In the genomic region with DNA sequence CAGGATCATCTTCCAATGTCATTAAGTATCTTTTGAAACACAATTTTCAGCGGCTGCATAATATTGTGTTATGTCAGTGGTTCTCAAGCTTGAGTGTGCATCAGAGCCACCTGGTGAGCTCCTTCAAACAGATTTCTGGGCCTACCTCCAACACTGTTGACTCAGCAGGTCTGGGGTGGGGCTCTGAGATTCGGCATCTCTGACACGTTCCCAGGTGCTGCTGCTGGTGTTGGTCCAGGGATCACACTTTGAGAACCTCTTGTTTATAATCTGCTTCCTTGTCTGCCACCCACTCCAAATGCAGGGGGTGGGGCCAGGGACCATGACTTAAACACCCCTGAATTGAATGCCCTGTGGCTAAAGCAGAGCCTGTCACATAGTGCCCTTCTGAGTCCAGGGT, we compare ENCODE assay signal across 12 cellular contexts.
DNase-seq lines count a peak whose midpoint lies in the region; ATAC-seq and TF ChIP-seq lines count a peak whose summit lies in the region.
"Had no signal": no experiment of that assay in that cellular context is flagged by ENCODE, and none has a peak within 500 bp of the region (broad histone marks: within the 10 kb centered on the region; RNA-seq: fewer than 3 reads in every experiment).

No MANE protein-coding gene starts in this region.

- dilution Hi-C loops in mammary epithelial cell (cut with HindIII; ENCODE audit: low sequenced_read_pairs) = no loop called here

- H3K36me3 ChIP-seq in mammary epithelial cell (ENCODE audit: insufficient read depth, low read length) (no peaks in the 10 kb centered on the region), prostate gland (no peaks in the 10 kb centered on the region), tibial nerve (no peaks in the 10 kb centered on the region), esophagus muscularis mucosa (no peaks in the 10 kb centered on the region)
- H3K36me3 ChIP-seq: brain microvascular endothelial cell had no signal

- WGBS in mammary epithelial cell (ENCODE audit: low coverage, missing lambda C conversion rate) = 13% methylated on average over 3 of the region's 3 CpGs
- WGBS in prostate gland = 9% methylated on average over 3 of the region's 3 CpGs
- WGBS in tibial nerve, 2 donors = 47 to 70% methylated on average over 3 of the region's 3 CpGs
- 30% methylated on average over 3 of the region's 3 CpGs for WGBS in esophagus muscularis mucosa

- no peak for TF ChIP-seq POLR2A in prostate gland (IDR thresholded peaks at IDR 0.05)
- TF ChIP-seq POLR2A in tibial nerve (IDR thresholded peaks at IDR 0.05) = no peak
- no peak for TF ChIP-seq POLR2A in esophagus muscularis mucosa (IDR thresholded peaks at IDR 0.05; ENCODE audit: low read depth)

- H3K9ac ChIP-seq in mammary epithelial cell (ENCODE audit: insufficient read depth, low read length) = no peak overlapping the region

- CTCF ChIA-PET in mammary epithelial cell (lab: Charles Lee; ENCODE audit: low non-redundant PET) = interaction anchor here (0.7 kb wide), 2 partner anchors 23 to 101 kb away, joined by 3 to 4 read pairs; no protein-coding TSS in a partner anchor

- H3K27ac ChIP-seq in mammary epithelial cell (ENCODE audit: insufficient read depth, low read depth, low read length) = no peak overlapping the region
- H3K27ac ChIP-seq in prostate gland = no peak overlapping the region
- no peak overlapping the region for H3K27ac ChIP-seq in tibial nerve
- H3K27ac ChIP-seq in esophagus muscularis mucosa (replicated peaks in 1 of 4) = no peak overlapping the region
- H3K27ac ChIP-seq: 22Rv1, brain microvascular endothelial cell had no signal

- H3K9me3 ChIP-seq in mammary epithelial cell (replicated peaks; ENCODE audit: insufficient read depth, low read length) (no peaks in the 10 kb centered on the region), prostate gland (no peaks in the 10 kb centered on the region), tibial nerve (no peaks in the 10 kb centered on the region), esophagus muscularis mucosa (no peaks in the 10 kb centered on the region)

- H3K4me1 ChIP-seq in mammary epithelial cell (ENCODE audit: insufficient read depth, low read length) = peaks cover 21% of the 10 kb centered on the region
- H3K4me1 ChIP-seq in prostate gland (replicated peaks) = no peaks in the 10 kb centered on the region
- no peaks in the 10 kb centered on the region for H3K4me1 ChIP-seq in tibial nerve
- H3K4me1 ChIP-seq in esophagus muscularis mucosa = peaks cover 0 to 3% (median 0%) of the 10 kb centered on the region in 4 donors

- no peaks in the 10 kb centered on the region for H4K20me1 ChIP-seq in mammary epithelial cell (ENCODE audit: insufficient read depth, low read length)

- no peaks in the 10 kb centered on the region for H3K79me2 ChIP-seq in mammary epithelial cell (ENCODE audit: insufficient read depth, low read length)

- DNase-seq in NCI-H1092 treated with DMSO at 0.1 percent for 48 hours (lab: John Stamatoyannopoulos, UW) (peak; percentile 14), NCI-H1092 (lab: John Stamatoyannopoulos, UW) (no peak), NCI-H2107 treated with DMSO at 0.1 percent for 48 hours (lab: John Stamatoyannopoulos, UW; ENCODE audit: unreplicated experiment) (peak; percentile 73), mammary epithelial cell (peak; percentile 93), prostate gland (ENCODE audit: low spot score) (peak; percentile 54), tibial nerve (ENCODE audit: low spot score in 2 of 2) (no peak), esophagus muscularis mucosa (ENCODE audit: extremely low spot score) (no peak)
- DNase-seq: brain microvascular endothelial cell, islet precursor cell, NCI-H524 treated with DMSO at 0.1 percent for 48 hours had no signal

- in situ Hi-C loops in mammary epithelial cell (cut with MboI; ENCODE audit: low sequenced_read_pairs in 2 of 2) = no loop called here

- no TSS peak for BruUV-seq in mammary epithelial cell (replicated peaks; lab: Mats Ljungman, UMichigan)

- ATAC-seq in GM21528 (IDR thresholded peaks at IDR 0.05; ENCODE audit: low FRiP score, unreplicated experiment) = no peak

- no peak overlapping the region for H3K4me2 ChIP-seq in mammary epithelial cell (ENCODE audit: insufficient read depth, low read depth, low read length)

- TF ChIP-seq CTCF in mammary epithelial cell (conservative IDR thresholded peaks at IDR 0.05 in 1 of 2, IDR thresholded peaks at IDR 0.05 in 1 of 2; ENCODE audit: extremely low read depth in 1 of 2, insufficient read depth in 1 of 2, low read depth in 1 of 2, low read length in 2 of 2) = no peak
- no peak for TF ChIP-seq CTCF in prostate gland (IDR thresholded peaks at IDR 0.05)
- no peak for TF ChIP-seq CTCF in tibial nerve (IDR thresholded peaks at IDR 0.05)
- no peak for TF ChIP-seq CTCF in esophagus muscularis mucosa (IDR thresholded peaks at IDR 0.05)

- H3K27me3 ChIP-seq in mammary epithelial cell (ENCODE audit: insufficient read depth, low read length) (no peaks in the 10 kb centered on the region), prostate gland (replicated peaks; ENCODE audit: insufficient read depth) (no peaks in the 10 kb centered on the region), tibial nerve (no peaks in the 10 kb centered on the region), esophagus muscularis mucosa (peaks cover 0 to 19% (median 0%) of the 10 kb centered on the region in 4 donors)
- H3K27me3 ChIP-seq: brain microvascular endothelial cell had no signal

- TF ChIP-seq EP300 in tibial nerve (IDR thresholded peaks at IDR 0.05) (no peak), esophagus muscularis mucosa (IDR thresholded peaks at IDR 0.05) (no peak)

- intact Hi-C loops in mammary epithelial cell (cut with micrococcal nuclease) (loop anchor here (2.0 kb wide), 1 partner anchor 26 kb away; no protein-coding TSS in a partner anchor), prostate gland (cut with DNase I) (loop anchor here (10.0 kb wide), 1 partner anchor 164 kb away; no protein-coding TSS in a partner anchor), esophagus muscularis mucosa (cut with DNase I) (loop anchor here (10.0 kb wide), 1 partner anchor 504 kb away; no protein-coding TSS in a partner anchor)

- no peak overlapping the region for H3K4me3 ChIP-seq in mammary epithelial cell (replicated peaks in 1 of 3; ENCODE audit: insufficient read depth in 1 of 3, low read depth in 2 of 3, low read length in 3 of 3)
- H3K4me3 ChIP-seq in prostate gland = no peak overlapping the region
- no peak overlapping the region for H3K4me3 ChIP-seq in tibial nerve
- no peak overlapping the region for H3K4me3 ChIP-seq in esophagus muscularis mucosa

- no peak overlapping the region for H2AFZ ChIP-seq in mammary epithelial cell (ENCODE audit: low read depth, low read length)

Comparison
In these comparisons a context has a peak if more than half of its experiments do, and no peak if none do; other contexts are left out.
1. DNase-seq: peak in NCI-H1092 treated with DMSO at 0.1 percent for 48 hours (single experiment), NCI-H2107 treated with DMSO at 0.1 percent for 48 hours (single experiment), mammary epithelial cell (single experiment) and prostate gland (single experiment); none in NCI-H1092 (single experiment), tibial nerve (0 of 2) and esophagus muscularis mucosa (single experiment).